In the genomic region with DNA sequence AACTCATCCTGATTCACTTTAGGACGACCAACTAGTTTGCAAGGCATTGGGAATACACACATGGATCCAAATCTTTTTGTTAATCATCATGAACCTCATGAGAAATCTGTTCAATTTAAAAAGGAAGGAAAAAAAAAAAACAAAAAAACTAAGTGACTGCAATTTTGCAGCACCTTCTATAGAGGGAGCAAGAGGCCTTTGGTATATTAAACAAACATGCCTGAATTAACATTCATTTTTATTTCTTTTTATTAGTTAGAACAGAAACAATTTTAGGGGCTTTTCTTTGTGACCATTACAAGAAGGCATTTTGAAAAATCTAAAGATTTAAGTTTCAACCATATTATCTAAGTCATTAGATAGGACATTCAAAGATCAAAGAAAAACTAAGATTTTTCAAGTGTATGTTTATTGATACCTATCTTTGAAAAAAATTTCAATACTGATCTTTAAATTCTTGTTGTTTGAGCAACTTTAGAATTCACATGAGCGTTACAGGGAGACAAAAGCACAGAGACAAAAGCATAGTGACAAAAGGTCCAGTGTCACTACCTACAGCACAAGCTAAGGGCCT, we compare ENCODE assay signal across 8 cellular contexts.
A peak's percentile ranks its signal among the peaks of the same experiment; 100 is the strongest.
DNase-seq lines count a peak whose midpoint lies in the region; ATAC-seq and TF ChIP-seq lines count a peak whose summit lies in the region.

No MANE protein-coding gene starts in this region.

- peak overlapping the region; percentile 10 for H3K9ac ChIP-seq in GM23248

- H3K79me2 ChIP-seq in GM23248 (ENCODE audit: insufficient read depth) = peaks cover 37% of the 10 kb centered on the region

- TF ChIP-seq EP300 in gastroesophageal sphincter (IDR thresholded peaks at IDR 0.05) = no peak

- POLR2A ChIA-PET in CD4-positive, alpha-beta memory T cell (lab: Charles Lee; ENCODE audit: partially characterized antibody) = interaction anchor here (1.4 to 1.5 kb wide), 2 partner anchors 181 to 924 kb away, joined by 3 to 4 read pairs; no protein-coding TSS in a partner anchor
- POLR2A ChIA-PET in T-cell (lab: Charles Lee) = interaction anchor here in 1 of 2 donors (0.6 kb wide), 2 partner anchors 107 to 532 kb away, joined by 3 read pairs; no protein-coding TSS in a partner anchor

- CTCF ChIA-PET in CD4-positive, alpha-beta memory T cell (lab: Charles Lee; ENCODE audit: partially characterized antibody) = interaction anchor here (1.1 to 4.1 kb wide), 3 partner anchors 520 to 924 kb away, joined by 3 to 47 read pairs (median 3); no protein-coding TSS in a partner anchor
- CTCF ChIA-PET in T-cell (lab: Charles Lee) = interaction anchor here (1.0 to 3.1 kb wide), 7 partner anchors 10 to 923 kb away, joined by 3 to 11 read pairs (median 6); no protein-coding TSS in a partner anchor

- H4K20me1 ChIP-seq in GM23248 (ENCODE audit: insufficient read depth) = no peaks in the 10 kb centered on the region

- in situ Hi-C loops in GM23248 (cut with MboI) = loop anchor here (10.0 to 25.0 kb wide), 2 partner anchors 918 to 1376 kb away; no protein-coding TSS in a partner anchor

- 19 to 22% methylated on average over 2 of the region's 2 CpGs for WGBS in GM23248 (ENCODE audit: low coverage in 1 of 2, low lambda C conversion rate in 2 of 2, missing lambda C conversion rate in 2 of 2), 2 experiments
- WGBS in gastroesophageal sphincter (ENCODE audit: low coverage in 1 of 2), 2 donors = 39 to 45% methylated on average over 2 of the region's 2 CpGs

- peak; percentile 48 to 77 (median 66) for TF ChIP-seq CTCF in gastroesophageal sphincter (IDR thresholded peaks at IDR 0.05)

- no peak overlapping the region for H3K4me3 ChIP-seq in CD4-positive, alpha-beta memory T cell (ENCODE audit: low read length in 2 of 2)
- H3K4me3 ChIP-seq in GM23248 = no peak overlapping the region
- no peak overlapping the region for H3K4me3 ChIP-seq in gastroesophageal sphincter

- H3K9me2 ChIP-seq in GM23248 (ENCODE audit: insufficient read depth) = no peaks in the 10 kb centered on the region

- peak overlapping the region in 4 of 7 donors; percentile 31 to 79 (median 61) for H3K27ac Mint-ChIP-seq in CD4-positive, alpha-beta memory T cell
- peak overlapping the region in 1 of 2 donors; percentile 83 for H3K27ac Mint-ChIP-seq in T-cell
- H3K27ac Mint-ChIP-seq in stimulated activated effector memory CD8-positive, alpha-beta T cell treated with anti-CD3 and anti-CD28 coated beads, Interleukin-12 subunit alpha, Interleukin-12 subunit beta, amount 100 ng/mL, for 72 hours = peak overlapping the region; percentile 29

- peak in 4 of 5 donors; percentile 51 to 56 (median 52) for DNase-seq in CD4-positive, alpha-beta memory T cell
- DNase-seq in GM23248 = peak; percentile 74
- DNase-seq in T-cell = peak in 1 of 34 experiments; percentile 3
- no peak for DNase-seq in stimulated activated effector memory CD8-positive, alpha-beta T cell treated with anti-CD3 and anti-CD28 coated beads, Interleukin-12 subunit alpha, Interleukin-12 subunit beta, amount 100 ng/mL, for 72 hours (ENCODE audit: low spot score in 2 of 2)
- no peak for DNase-seq in effector CD8-positive, alpha-beta T cell (lab: John Stamatoyannopoulos, UW)
- DNase-seq in NCI-H510A treated with DMSO at 0.1 percent for 48 hours (lab: John Stamatoyannopoulos, UW) = no peak

- peaks cover 34 to 36% of the 10 kb centered on the region in 2 donors for H3K36me3 Mint-ChIP-seq in CD4-positive, alpha-beta memory T cell
- peaks cover 37% of the 10 kb centered on the region for H3K36me3 Mint-ChIP-seq in T-cell
- peaks cover 100% of the 10 kb centered on the region for H3K36me3 Mint-ChIP-seq in stimulated activated effector memory CD8-positive, alpha-beta T cell treated with anti-CD3 and anti-CD28 coated beads, Interleukin-12 subunit alpha, Interleukin-12 subunit beta, amount 100 ng/mL, for 72 hours

- H3K36me3 ChIP-seq in CD4-positive, alpha-beta memory T cell (ENCODE audit: insufficient read depth, low read length) = peaks cover 11% of the 10 kb centered on the region
- H3K36me3 ChIP-seq in GM23248 (ENCODE audit: low read depth) (peaks cover 49% of the 10 kb centered on the region), gastroesophageal sphincter (peaks cover 0 to 32% of the 10 kb centered on the region in 2 donors)

- no peak overlapping the region for H3K4me2 ChIP-seq in GM23248 (ENCODE audit: unreplicated experiment)

- no peaks in the 10 kb centered on the region for H3K27me3 Mint-ChIP-seq in CD4-positive, alpha-beta memory T cell
- H3K27me3 Mint-ChIP-seq in T-cell = no peaks in the 10 kb centered on the region

- peaks cover 18% of the 10 kb centered on the region for H3K4me1 ChIP-seq in CD4-positive, alpha-beta memory T cell (ENCODE audit: insufficient read depth, low read length)
- H3K4me1 ChIP-seq in GM23248 (ENCODE audit: insufficient read depth) (peaks cover 30% of the 10 kb centered on the region), gastroesophageal sphincter (no peaks in the 10 kb centered on the region)

- TF ChIP-seq POLR2A in gastroesophageal sphincter (IDR thresholded peaks at IDR 0.05) = no peak

- intact Hi-C loops in CD4-positive, alpha-beta memory T cell (cut with micrococcal nuclease) = loop anchor here (1.0 to 5.0 kb wide), 8 partner anchors 66 to 1376 kb away; a partner anchor contains a TSS

- H3K9me3 ChIP-seq in CD4-positive, alpha-beta memory T cell (ENCODE audit: control insufficient read depth in 1 of 2, low read length in 2 of 2) = no peaks in the 10 kb centered on the region
- H3K9me3 ChIP-seq in GM23248 (ENCODE audit: low read depth) (no peaks in the 10 kb centered on the region), gastroesophageal sphincter (no peaks in the 10 kb centered on the region)

- H3K4me3 Mint-ChIP-seq in CD4-positive, alpha-beta memory T cell = no peak overlapping the region
- H3K4me3 Mint-ChIP-seq in T-cell = no peak overlapping the region
- H3K4me3 Mint-ChIP-seq in stimulated activated effector memory CD8-positive, alpha-beta T cell treated with anti-CD3 and anti-CD28 coated beads, Interleukin-12 subunit alpha, Interleukin-12 subunit beta, amount 100 ng/mL, for 72 hours = no peak overlapping the region

- peak in 3 of 4 experiments; percentile 19 to 48 (median 45) for ATAC-seq in T-cell (replicated peaks in 1 of 4)
- no peak for ATAC-seq in gastroesophageal sphincter
- ATAC-seq in stimulated activated effector memory CD8-positive, alpha-beta T cell treated with anti-CD3 and anti-CD28 coated beads, Interleukin-12 subunit alpha, Interleukin-12 subunit beta, amount 100 ng/mL, for 72 hours = no peak
- ATAC-seq in HG03025 (IDR thresholded peaks at IDR 0.05; ENCODE audit: low FRiP score, unreplicated experiment) = no peak

- H3K27me3 ChIP-seq in CD4-positive, alpha-beta memory T cell (ENCODE audit: insufficient read depth, low read length) = no peaks in the 10 kb centered on the region
- H3K27me3 ChIP-seq in GM23248 (replicated peaks; ENCODE audit: insufficient read depth) = no peaks in the 10 kb centered on the region
- no peaks in the 10 kb centered on the region for H3K27me3 ChIP-seq in gastroesophageal sphincter

- H3F3A ChIP-seq in GM23248 (ENCODE audit: insufficient read depth) = peaks cover 59% of the 10 kb centered on the region

- no peaks in the 10 kb centered on the region for H3K9me3 Mint-ChIP-seq in CD4-positive, alpha-beta memory T cell
- no peaks in the 10 kb centered on the region for H3K9me3 Mint-ChIP-seq in T-cell
- H3K9me3 Mint-ChIP-seq in stimulated activated effector memory CD8-positive, alpha-beta T cell treated with anti-CD3 and anti-CD28 coated beads, Interleukin-12 subunit alpha, Interleukin-12 subunit beta, amount 100 ng/mL, for 72 hours = no peaks in the 10 kb centered on the region

- no peak overlapping the region for H2AFZ ChIP-seq in GM23248

- H3K27ac ChIP-seq in CD4-positive, alpha-beta memory T cell (ENCODE audit: low read depth, low read length) = no peak overlapping the region
- H3K27ac ChIP-seq in GM23248 (peak overlapping the region; percentile 14), gastroesophageal sphincter (no peak overlapping the region)

- peaks cover 21 to 28% (median 23%) of the 10 kb centered on the region in 4 donors for H3K4me1 Mint-ChIP-seq in CD4-positive, alpha-beta memory T cell
- peaks cover 26 to 32% (median 27%) of the 10 kb centered on the region in 3 donors for H3K4me1 Mint-ChIP-seq in T-cell
- H3K4me1 Mint-ChIP-seq in stimulated activated effector memory CD8-positive, alpha-beta T cell treated with anti-CD3 and anti-CD28 coated beads, Interleukin-12 subunit alpha, Interleukin-12 subunit beta, amount 100 ng/mL, for 72 hours = peaks cover 18% of the 10 kb centered on the region

Comparison
In these comparisons a context has a peak if more than half of its experiments do, and no peak if none do; other contexts are left out.
1. DNase-seq: peak in CD4-positive, alpha-beta memory T cell (4 of 5) and GM23248 (single experiment); none in stimulated activated effector memory CD8-positive, alpha-beta T cell treated with anti-CD3 and anti-CD28 coated beads, Interleukin-12 subunit alpha, Interleukin-12 subunit beta, amount 100 ng/mL, for 72 hours (0 of 2), effector CD8-positive, alpha-beta T cell (single experiment) and NCI-H510A treated with DMSO at 0.1 percent for 48 hours (single experiment).
2. ATAC-seq: peak in T-cell (3 of 4); none in gastroesophageal sphincter (single experiment), stimulated activated effector memory CD8-positive, alpha-beta T cell treated with anti-CD3 and anti-CD28 coated beads, Interleukin-12 subunit alpha, Interleukin-12 subunit beta, amount 100 ng/mL, for 72 hours (single experiment) and HG03025 (single experiment).